ENCODE assay signal across 1 cellular context in genomic region chr3:98812851-98813374, GRCh38.
A peak's percentile ranks its signal among the peaks of the same experiment; 100 is the strongest.
TF ChIP-seq lines count a peak whose summit lies in the region.

No MANE protein-coding gene starts in this region.

TF ChIP-seq in GM12878, 131 proteins besides CTCF, POLR2A, EP300 and RAD21 (continued from another document):
- TF ChIP-seq ZNF592 (IDR thresholded peaks at IDR 0.05) = 0 out of 2 replicates have a peak, but pooled peaks have one; percentile 54
- no peak for TF ChIP-seq CHD1 (IDR thresholded peaks at IDR 0.05; ENCODE audit: low read depth, low read length)
